ENCODE assay signal across 17 cellular contexts in genomic region chr1:68180441-68181164, GRCh38.
A peak's percentile ranks its signal among the peaks of the same experiment; 100 is the strongest.
DNase-seq lines count a peak whose midpoint lies in the region; ATAC-seq and TF ChIP-seq lines count a peak whose summit lies in the region.
"Had no signal": no experiment of that assay in that cellular context is flagged by ENCODE, and none has a peak within 500 bp of the region (broad histone marks: within the 10 kb centered on the region; RNA-seq: fewer than 3 reads in every experiment).

No MANE protein-coding gene starts in this region.

- peak; percentile 67 for ATAC-seq in GM18502 (IDR thresholded peaks at IDR 0.05; ENCODE audit: poor library complexity, unreplicated experiment)
- peak; percentile 45 for ATAC-seq in GM21367 (IDR thresholded peaks at IDR 0.05; ENCODE audit: unreplicated experiment)
- peak; percentile 57 for ATAC-seq in HG02870 (IDR thresholded peaks at IDR 0.05; ENCODE audit: unreplicated experiment)
- ATAC-seq: body of pancreas, gastrocnemius medialis, mucosa of descending colon had no signal

- DNase-seq in MM.1S = no peak
- DNase-seq in HCEC 1CT = no peak
- DNase-seq in DMS 273 (lab: John Stamatoyannopoulos, UW; ENCODE audit: unreplicated experiment) = no peak
- DNase-seq in NCI-H1105 (lab: John Stamatoyannopoulos, UW) = no peak
- no peak for DNase-seq in activated naive CD4-positive, alpha-beta T cell treated with anti-CD3 and anti-CD28 coated beads, Interleukin-2, amount 50 U/mL, for 16 hours
- DNase-seq: activated CD4-positive, alpha-beta T cell treated with anti-CD3 and anti-CD28 coated beads, Interleukin-2, amount 50 U/mL, for 48 hours; body of pancreas; gastrocnemius medialis; mucosa of descending colon; NCI-H510A treated with DMSO at 0.1 percent for 48 hours; RPMI8226; stimulated activated CD4-positive, alpha-beta T cell treated with anti-CD3 and anti-CD28 coated beads, Interleukin-2, amount 100 ng/mL, for 48 hours; stimulated activated naive CD4-positive, alpha-beta T cell; T-helper 9 cell had no signal

- H3K4me2 ChIP-seq in MM.1S (ENCODE audit: low read depth, low read length) = peak overlapping the region; percentile 81; the same call in 1 of the 2 replicates

- no peaks in the 10 kb centered on the region for H3K9me2 ChIP-seq in MM.1S (replicated peaks; ENCODE audit: insufficient read depth, low read length)

- H3K9me3 ChIP-seq in MM.1S (replicated peaks; ENCODE audit: insufficient read depth, low read length) = no peaks in the 10 kb centered on the region
- H3K9me3 ChIP-seq: body of pancreas, gastrocnemius medialis, mucosa of descending colon had no signal

- H4K20me1 ChIP-seq in MM.1S (ENCODE audit: insufficient read depth, low read length) = no peaks in the 10 kb centered on the region

- peaks cover 33% of the 10 kb centered on the region for H3F3A ChIP-seq in MM.1S (ENCODE audit: insufficient read depth, low read length)

- TF ChIP-seq CTCF in MM.1S (IDR thresholded peaks at IDR 0.05; ENCODE audit: low read length) = no peak

- no peaks in the 10 kb centered on the region for H3K79me2 ChIP-seq in MM.1S (ENCODE audit: low read length)

- H3K9ac ChIP-seq in MM.1S (ENCODE audit: low read length) = no peak overlapping the region

- peaks cover 54% of the 10 kb centered on the region for H3K4me1 ChIP-seq in MM.1S (ENCODE audit: low read length)

- H3K27me3 ChIP-seq in MM.1S (replicated peaks; ENCODE audit: insufficient read depth, low read length) = no peaks in the 10 kb centered on the region
- H3K27me3 ChIP-seq: body of pancreas, gastrocnemius medialis had no signal

- H3K27ac ChIP-seq in MM.1S (ENCODE audit: low read length) = peak overlapping the region; percentile 93; the same call in 1 of the 2 replicates
- H3K27ac ChIP-seq: body of pancreas, gastrocnemius medialis had no signal

- H3K4me3 ChIP-seq in MM.1S (ENCODE audit: low read length) = no peak overlapping the region
- H3K4me3 ChIP-seq: body of pancreas, gastrocnemius medialis, mucosa of descending colon had no signal

- H2AFZ ChIP-seq in MM.1S (ENCODE audit: low read length) = no peak overlapping the region

- no peaks in the 10 kb centered on the region for H3K36me3 ChIP-seq in MM.1S (replicated peaks; ENCODE audit: insufficient read depth, low read length)
- H3K36me3 ChIP-seq: gastrocnemius medialis had no signal
